8 cellular contexts compared by ENCODE assay signal in the genomic region with DNA sequence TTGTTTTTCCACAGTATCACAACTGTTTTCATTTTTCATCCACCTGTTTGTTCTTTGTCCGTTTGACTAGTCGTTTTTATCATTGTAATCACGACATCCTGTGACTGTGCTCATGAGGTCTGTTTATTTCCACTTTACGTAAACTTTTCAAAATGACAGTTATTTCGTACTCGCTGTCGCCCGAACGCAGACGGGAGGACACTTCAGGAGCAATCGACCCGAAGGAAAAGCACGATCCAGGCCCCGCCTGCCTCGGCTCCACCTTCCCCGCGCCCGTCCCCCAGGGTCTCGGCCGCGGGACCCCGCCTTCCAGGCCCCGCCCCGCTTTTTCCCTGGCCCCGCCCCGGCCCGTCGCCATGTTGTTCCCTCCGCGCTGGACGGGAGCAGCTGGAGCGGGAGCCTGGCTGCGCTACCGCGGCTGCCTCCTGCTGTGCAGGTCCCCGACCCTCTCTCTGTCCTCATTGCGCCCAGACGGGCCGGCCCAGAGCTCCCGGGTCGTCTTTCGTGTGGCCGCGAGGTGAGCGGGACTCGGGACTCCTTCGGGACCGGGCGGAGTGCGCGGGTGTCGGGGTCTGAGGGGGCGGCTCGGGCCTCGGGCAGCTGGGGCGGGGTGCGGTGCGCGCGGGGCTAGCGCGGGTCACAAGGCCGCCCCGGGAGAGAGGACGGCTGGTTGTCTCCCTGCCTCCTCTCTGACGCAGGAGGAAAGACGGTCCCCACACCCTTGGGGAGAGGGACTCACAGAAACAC. TPM values are rescaled to one million over a fixed set of nuclear protein-coding genes. Genes with fewer than 3 reads are reported as not detected.
DNase-seq lines count a peak whose midpoint lies in the region; ATAC-seq and TF ChIP-seq lines count a peak whose summit lies in the region.

A gene with protein sequence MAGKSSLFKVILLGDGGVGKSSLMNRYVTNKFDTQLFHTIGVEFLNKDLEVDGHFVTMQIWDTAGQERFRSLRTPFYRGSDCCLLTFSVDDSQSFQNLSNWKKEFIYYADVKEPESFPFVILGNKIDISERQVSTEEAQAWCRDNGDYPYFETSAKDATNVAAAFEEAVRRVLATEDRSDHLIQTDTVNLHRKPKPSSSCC (plus strand): TSS at position 357 of the 747 bp plus-strand sequence. CDS start 19,619 bp downstream, outside the sequence.

- intact Hi-C loops in lower leg skin (cut with DNase I; ENCODE audit: low total_unique reads) = no loop called here

- no peak for TF ChIP-seq CTCF in lower leg skin (IDR thresholded peaks at IDR 0.05)

- 0 to 2% methylated on average over 31 to 35 of the region's 67 CpGs for WGBS in lower leg skin, 2 donors

- ATAC-seq in GM19043 (IDR thresholded peaks at IDR 0.05; ENCODE audit: low read depth, unreplicated experiment) (peak; percentile 54), HG03432 (IDR thresholded peaks at IDR 0.05; ENCODE audit: unreplicated experiment) (peak; percentile 88)

- peak; percentile 24 to 49 for DNase-seq in AML-193 (lab: John Stamatoyannopoulos, UW)
- peak; percentile 80 for DNase-seq in NCI-H748 (lab: John Stamatoyannopoulos, UW; ENCODE audit: unreplicated experiment)
- peak; percentile 87 to 88 for DNase-seq in activated CD4-positive, alpha-beta T cell treated with anti-CD3 and anti-CD28 coated beads, Interleukin-2, amount 50 U/mL, for 48 hours
- peak; percentile 33 to 73 for DNase-seq in dermis microvascular lymphatic vessel endothelial cell (ENCODE audit: low read depth in 2 of 2)
- DNase-seq in lower leg skin (ENCODE audit: low spot score in 2 of 2) = peak; percentile 79 to 97
- peak; percentile 76 to 78 for DNase-seq in stimulated activated CD4-positive, alpha-beta T cell treated with anti-CD3 and anti-CD28 coated beads, Interleukin-4, amount 100 ng/mL, for 48 hours (ENCODE audit: low read depth in 2 of 2)

- peak within 1 kb of the TSS; percentile 59 for H3K4me3 ChIP-seq in lower leg skin (ENCODE audit: low read depth, poor library complexity, severe bottlenecking)

- peak in 1 of 2 donors; percentile 90 for TF ChIP-seq POLR2A in lower leg skin (IDR thresholded peaks at IDR 0.05)

RNA-seq across cellular contexts. Expression of the gene that starts here (rescaled TPM):
- 16.0 and 19.5 TPM in 2 replicates for total RNA-seq in dermis microvascular lymphatic vessel endothelial cell
- 10 to 100 TPM; 44.6 to 70.5 (median 56.0) TPM for total RNA-seq in lower leg skin

Comparison
In these comparisons a context has a peak if more than half of its experiments do, and no peak if none do; other contexts are left out.
1. Peak in every context shown above with its lines: DNase-seq, ATAC-seq and H3K4me3 ChIP-seq.
2. DNase-seq: peak in every context shown above with its lines; median percentile 88 in lower leg skin; 88 in activated CD4-positive, alpha-beta T cell treated with anti-CD3 and anti-CD28 coated beads, Interleukin-2, amount 50 U/mL, for 48 hours; 80 in NCI-H748; 77 in stimulated activated CD4-positive, alpha-beta T cell treated with anti-CD3 and anti-CD28 coated beads, Interleukin-4, amount 100 ng/mL, for 48 hours; 53 in dermis microvascular lymphatic vessel endothelial cell; 36 in AML-193.